In the genomic region with DNA sequence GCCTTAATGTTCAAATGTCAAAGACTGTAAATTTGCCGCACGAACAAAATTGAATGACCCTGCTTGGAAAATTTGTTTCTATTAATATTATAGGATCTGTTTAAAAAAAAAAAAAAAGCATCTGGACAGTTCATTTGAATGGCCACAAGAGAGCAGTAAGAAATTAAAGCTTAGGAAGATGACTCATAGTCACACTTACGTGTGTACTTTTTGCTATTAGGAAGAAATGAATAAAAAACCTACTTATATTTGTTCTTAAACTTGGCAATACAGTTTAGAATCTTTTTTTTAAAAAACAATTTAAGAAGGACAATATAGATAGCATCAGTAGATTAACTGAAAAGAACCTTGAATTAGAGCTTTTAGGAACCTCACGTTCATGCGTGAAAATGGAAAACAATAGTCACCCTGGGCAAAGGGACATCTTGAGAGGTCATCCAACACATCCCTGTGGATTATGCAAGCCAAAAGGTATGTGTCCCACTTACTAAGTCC, we compare ENCODE assay signal across 8 cellular contexts.
A peak's percentile ranks its signal among the peaks of the same experiment; 100 is the strongest.
DNase-seq lines count a peak whose midpoint lies in the region; ATAC-seq and TF ChIP-seq lines count a peak whose summit lies in the region.

No MANE protein-coding gene starts in this region.

- TF ChIP-seq CTCF in mammary epithelial cell (conservative IDR thresholded peaks at IDR 0.05 in 1 of 2, IDR thresholded peaks at IDR 0.05 in 1 of 2; ENCODE audit: extremely low read depth in 1 of 2, insufficient read depth in 1 of 2, low read depth in 1 of 2, low read length in 2 of 2), result peak; percentile 63 to 68

- CTCF ChIA-PET in mammary epithelial cell (lab: Charles Lee; ENCODE audit: low non-redundant PET), result interaction anchor here (0.5 to 0.7 kb wide), 4 partner anchors 9 to 177 kb away, joined by 3 to 4 read pairs (median 3); no protein-coding TSS in a partner anchor

- H4K20me1 ChIP-seq in mammary epithelial cell (ENCODE audit: insufficient read depth, low read length), result no peaks in the 10 kb centered on the region

- 25% methylated on average over 5 of the region's 5 CpGs for WGBS in mammary epithelial cell (ENCODE audit: low coverage, missing lambda C conversion rate)

- H3K36me3 ChIP-seq in mammary epithelial cell (ENCODE audit: insufficient read depth, low read length), result no peaks in the 10 kb centered on the region

- BruUV-seq in mammary epithelial cell (replicated peaks; lab: Mats Ljungman, UMichigan), result no TSS peak

- dilution Hi-C loops in mammary epithelial cell (cut with HindIII; ENCODE audit: low sequenced_read_pairs), result no loop called here

- no peak overlapping the region for H3K4me3 ChIP-seq in mammary epithelial cell (replicated peaks in 1 of 3; ENCODE audit: insufficient read depth in 1 of 3, low read depth in 2 of 3, low read length in 3 of 3)

- intact Hi-C loops in mammary epithelial cell (cut with micrococcal nuclease), result loop anchor here (1.0 to 10.0 kb wide), 7 partner anchors 71 to 713 kb away; no protein-coding TSS in a partner anchor

- in situ Hi-C loops in mammary epithelial cell (cut with MboI; ENCODE audit: low sequenced_read_pairs in 2 of 2), result loop anchor here in 1 of 2 donors (25.0 kb wide), 1 partner anchor 96 kb away; no protein-coding TSS in a partner anchor

- no peak for ATAC-seq in HG03025 (IDR thresholded peaks at IDR 0.05; ENCODE audit: low FRiP score, unreplicated experiment)
- ATAC-seq in HG02763 (IDR thresholded peaks at IDR 0.05; ENCODE audit: unreplicated experiment), result no peak
- no peak for ATAC-seq in GM21723 (IDR thresholded peaks at IDR 0.05; ENCODE audit: unreplicated experiment)

- H3K9me3 ChIP-seq in mammary epithelial cell (replicated peaks; ENCODE audit: insufficient read depth, low read length), result no peaks in the 10 kb centered on the region

- H3K9ac ChIP-seq in mammary epithelial cell (ENCODE audit: insufficient read depth, low read length), result no peak overlapping the region

- H3K4me2 ChIP-seq in mammary epithelial cell (ENCODE audit: insufficient read depth, low read depth, low read length), result peak overlapping the region; percentile 19

- peaks cover 33% of the 10 kb centered on the region for H3K4me1 ChIP-seq in mammary epithelial cell (ENCODE audit: insufficient read depth, low read length)

- no peaks in the 10 kb centered on the region for H3K27me3 ChIP-seq in mammary epithelial cell (ENCODE audit: insufficient read depth, low read length)

- no peak overlapping the region for H2AFZ ChIP-seq in mammary epithelial cell (ENCODE audit: low read depth, low read length)

- no peaks in the 10 kb centered on the region for H3K79me2 ChIP-seq in mammary epithelial cell (ENCODE audit: insufficient read depth, low read length)

- peak overlapping the region; percentile 37 for H3K27ac ChIP-seq in mammary epithelial cell (ENCODE audit: insufficient read depth, low read depth, low read length)

- peak; percentile 63 for DNase-seq in EH (ENCODE audit: low read depth)
- peak; percentile 43 for DNase-seq in NCI-H1105 treated with DMSO at 0.1 percent for 48 hours (lab: John Stamatoyannopoulos, UW)
- DNase-seq in mammary epithelial cell, result peak; percentile 43
- DNase-seq in lung microvascular endothelial cell (ENCODE audit: low read depth in 2 of 2), result peak; percentile 73 to 78
- no peak for DNase-seq in Ammon's horn (ENCODE audit: low spot score)
